ENCODE assay signal across 8 cellular contexts in the genomic region with DNA sequence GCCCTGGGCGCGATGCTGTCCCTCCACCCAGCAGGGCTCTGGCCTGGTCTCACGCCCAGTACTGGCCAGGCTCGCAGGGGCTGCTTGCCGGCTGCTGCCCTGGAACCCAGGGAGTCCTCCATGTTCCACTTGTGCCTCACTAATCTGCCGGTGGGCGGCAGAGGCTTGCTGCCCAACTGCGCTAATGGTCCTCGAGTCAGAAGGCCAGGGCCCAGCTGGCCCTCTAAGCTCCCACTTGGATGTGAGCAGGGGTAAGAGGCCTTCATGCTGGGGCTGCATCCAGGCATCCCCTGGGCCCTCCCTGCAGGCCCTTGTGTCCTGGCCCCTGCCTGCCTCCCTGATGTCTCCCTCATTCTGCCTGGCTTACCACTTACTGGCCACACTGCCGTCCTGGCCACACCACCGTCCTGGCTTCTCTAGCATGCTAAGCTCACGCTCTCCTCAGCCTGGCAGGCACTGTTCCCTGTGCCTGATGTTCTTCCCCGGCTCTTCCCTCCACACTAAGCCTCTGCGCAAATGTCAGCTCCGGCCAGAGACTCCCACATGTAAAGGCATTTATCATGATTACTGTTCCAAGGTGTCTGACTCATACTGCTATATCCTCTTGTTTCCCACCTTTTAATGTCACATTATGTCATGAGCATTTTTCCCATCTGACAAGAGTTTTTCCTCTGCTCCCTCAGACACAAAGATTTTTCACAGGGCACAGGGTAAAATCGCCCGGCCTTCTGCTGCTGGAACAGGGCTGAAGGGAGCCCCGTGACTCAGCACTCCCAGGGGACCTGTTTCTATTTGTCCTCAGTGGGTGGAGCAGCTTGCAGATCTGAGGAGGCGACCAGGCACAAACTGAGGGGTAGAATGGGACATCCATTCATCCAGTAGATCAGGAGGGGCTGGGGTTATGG. TPM values are rescaled to one million over a fixed set of nuclear protein-coding genes. Genes with fewer than 3 reads are reported as not detected.
DNase-seq lines count a peak whose midpoint lies in the region; ATAC-seq lines count a peak whose summit lies in the region.

No MANE protein-coding gene starts in this region.

- no peaks in the 10 kb centered on the region for H3K9me3 Mint-ChIP-seq in activated T-helper 2 cell treated with anti-CD3 and anti-CD28 coated beads, Interferon-gamma antibody, Interleukin-2, Interleukin-4, amounts not matched to agents 10 μg/mL and 5 μg/mL and 100 μg/mL, durations not matched to agents 14 hours and 24 hours and 36 hours

- H3K4me3 ChIP-seq in BLaER1 (no peak overlapping the region), mesodermal cell (ENCODE audit: extremely low read depth, insufficient read depth, low read length, poor library complexity, severe bottlenecking) (no peak overlapping the region)

- intact Hi-C loops in activated T-helper 2 cell treated with anti-CD3 and anti-CD28 coated beads, Interferon-gamma antibody, Interleukin-2, Interleukin-4, amounts not matched to agents 10 μg/mL and 5 μg/mL and 100 μg/mL, durations not matched to agents 14 hours and 24 hours and 36 hours (cut with micrococcal nuclease): no loop called here

- H3K4me2 ChIP-seq in BLaER1: peak overlapping the region; percentile 71

- H3K4me1 Mint-ChIP-seq in activated T-helper 2 cell treated with anti-CD3 and anti-CD28 coated beads, Interferon-gamma antibody, Interleukin-2, Interleukin-4, amounts not matched to agents 10 μg/mL and 5 μg/mL and 100 μg/mL, durations not matched to agents 14 hours and 24 hours and 36 hours (ENCODE audit: low read depth): peaks cover 3% of the 10 kb centered on the region

- DNase-seq in NCI-H2107 (lab: John Stamatoyannopoulos, UW): peak; percentile 7
- peak; percentile 72 for DNase-seq in dedifferentiated amniotic fluid mesenchymal stem cell (ENCODE audit: extremely low spot score)
- no peak for DNase-seq in activated T-helper 2 cell treated with anti-CD3 and anti-CD28 coated beads, Interferon-gamma antibody, Interleukin-2, Interleukin-4, amounts not matched to agents 10 μg/mL and 5 μg/mL and 100 μg/mL, durations not matched to agents 14 hours and 24 hours and 36 hours (ENCODE audit: low spot score)

- no peaks in the 10 kb centered on the region for H3K36me3 Mint-ChIP-seq in activated T-helper 2 cell treated with anti-CD3 and anti-CD28 coated beads, Interferon-gamma antibody, Interleukin-2, Interleukin-4, amounts not matched to agents 10 μg/mL and 5 μg/mL and 100 μg/mL, durations not matched to agents 14 hours and 24 hours and 36 hours (ENCODE audit: low read depth)

- H3K27ac ChIP-seq in BLaER1 (no peak overlapping the region), mesodermal cell (ENCODE audit: low read depth, low read length, severe bottlenecking) (peak overlapping the region; percentile 78)

- H3K36me3 ChIP-seq in BLaER1 (no peaks in the 10 kb centered on the region), mesodermal cell (ENCODE audit: control insufficient read depth, insufficient read depth, low read length) (no peaks in the 10 kb centered on the region)

- H3K27me3 Mint-ChIP-seq in activated T-helper 2 cell treated with anti-CD3 and anti-CD28 coated beads, Interferon-gamma antibody, Interleukin-2, Interleukin-4, amounts not matched to agents 10 μg/mL and 5 μg/mL and 100 μg/mL, durations not matched to agents 14 hours and 24 hours and 36 hours (ENCODE audit: low read depth): peaks cover 1% of the 10 kb centered on the region

- no peak overlapping the region for H3K4me3 Mint-ChIP-seq in activated T-helper 2 cell treated with anti-CD3 and anti-CD28 coated beads, Interferon-gamma antibody, Interleukin-2, Interleukin-4, amounts not matched to agents 10 μg/mL and 5 μg/mL and 100 μg/mL, durations not matched to agents 14 hours and 24 hours and 36 hours (ENCODE audit: low read depth)

- H3K9me3 ChIP-seq in BLaER1: no peaks in the 10 kb centered on the region
- H3K9me3 ChIP-seq in mesodermal cell (ENCODE audit: control insufficient read depth, low read length): no peaks in the 10 kb centered on the region

- 0 out of 2 replicates have a peak, but pooled peaks cover under 1% of the 10 kb centered on the region for H3K27me3 ChIP-seq in BLaER1

- H4K20me1 ChIP-seq in BLaER1: peaks cover 53% of the 10 kb centered on the region

- H3K9ac ChIP-seq in BLaER1: no peak overlapping the region

- H3K27ac Mint-ChIP-seq in activated T-helper 2 cell treated with anti-CD3 and anti-CD28 coated beads, Interferon-gamma antibody, Interleukin-2, Interleukin-4, amounts not matched to agents 10 μg/mL and 5 μg/mL and 100 μg/mL, durations not matched to agents 14 hours and 24 hours and 36 hours: no peak overlapping the region

- ATAC-seq in HG03196 (IDR thresholded peaks at IDR 0.05; ENCODE audit: unreplicated experiment): no peak
- no peak for ATAC-seq in HG03521 (IDR thresholded peaks at IDR 0.05; ENCODE audit: unreplicated experiment)
- no peak for ATAC-seq in HG02981 (IDR thresholded peaks at IDR 0.05; ENCODE audit: unreplicated experiment)

- H3K4me1 ChIP-seq in BLaER1 (peaks cover 19% of the 10 kb centered on the region), mesodermal cell (ENCODE audit: control insufficient read depth, insufficient read depth, low read length, poor library complexity, severe bottlenecking) (peaks cover 26% of the 10 kb centered on the region)

- WGBS in mesodermal cell (ENCODE audit: insufficient coverage in 2 of 2), 2 experiments: 88 to 91% methylated on average over 16 to 18 of the region's 19 CpGs

RNA-seq across cellular contexts. Expression of gene B9D1, which starts 15.9 kb away (rescaled TPM):
- polyA plus RNA-seq in mesodermal cell (2013, experiment 1 of 2): 21.5 TPM
- polyA plus RNA-seq in mesodermal cell (2013, experiment 2 of 2): 18.5 TPM
- 6.7 TPM in 2 replicates for total RNA-seq in activated T-helper 2 cell treated with anti-CD3 and anti-CD28 coated beads, Interferon-gamma antibody, Interleukin-2, Interleukin-4, amounts not matched to agents 10 μg/mL and 5 μg/mL and 100 μg/mL, durations not matched to agents 14 hours and 24 hours and 36 hours

RNA-seq across cellular contexts. Expression of gene MAPK7, which starts 31.7 kb away (rescaled TPM):
- 20.5 TPM for polyA plus RNA-seq in mesodermal cell (2013, experiment 1 of 2)
- 19.8 TPM for polyA plus RNA-seq in mesodermal cell (2013, experiment 2 of 2)
- 18.9 and 22.6 TPM in 2 replicates for total RNA-seq in activated T-helper 2 cell treated with anti-CD3 and anti-CD28 coated beads, Interferon-gamma antibody, Interleukin-2, Interleukin-4, amounts not matched to agents 10 μg/mL and 5 μg/mL and 100 μg/mL, durations not matched to agents 14 hours and 24 hours and 36 hours

RNA-seq across cellular contexts. Expression of gene MFAP4, which starts 40.4 kb away (rescaled TPM):
- 9.2 TPM for polyA plus RNA-seq in mesodermal cell (2013, experiment 1 of 2)
- polyA plus RNA-seq in mesodermal cell (2013, experiment 2 of 2): 11.0 TPM
- not detected in 2 replicates for total RNA-seq in activated T-helper 2 cell treated with anti-CD3 and anti-CD28 coated beads, Interferon-gamma antibody, Interleukin-2, Interleukin-4, amounts not matched to agents 10 μg/mL and 5 μg/mL and 100 μg/mL, durations not matched to agents 14 hours and 24 hours and 36 hours
